27 cellular contexts compared by ENCODE assay signal in the genomic region with DNA sequence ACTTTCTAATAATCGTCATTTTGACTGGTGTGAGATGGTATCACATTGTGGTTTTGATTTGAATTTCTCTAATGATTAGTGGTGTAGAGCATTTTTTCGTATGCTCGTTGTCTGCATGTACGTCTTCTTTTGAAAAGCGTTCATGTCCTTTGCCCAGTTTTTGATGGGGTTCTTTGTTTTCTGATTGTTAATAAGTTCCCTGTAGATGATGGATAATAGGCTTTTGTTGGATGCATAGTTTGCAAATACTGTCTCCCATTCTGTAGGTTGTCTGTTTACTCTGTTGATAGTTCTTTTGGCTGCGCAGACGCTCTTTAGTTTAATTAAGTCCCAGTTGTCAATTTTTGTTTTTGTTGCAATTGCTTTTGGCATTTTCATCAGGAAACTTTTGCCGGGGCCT. TPM values are rescaled to one million over a fixed set of nuclear protein-coding genes. Genes with fewer than 3 reads are reported as not detected.
A peak's percentile ranks its signal among the peaks of the same experiment; 100 is the strongest.
DNase-seq lines count a peak whose midpoint lies in the region; ATAC-seq, FAIRE-seq and TF ChIP-seq lines count a peak whose summit lies in the region.
"Had no signal": no experiment of that assay in that cellular context is flagged by ENCODE, and none has a peak within 500 bp of the region (broad histone marks: within the 10 kb centered on the region; RNA-seq: fewer than 3 reads in every experiment).

No MANE protein-coding gene starts in this region.

- TF ChIP-seq EP300 in A549 (IDR thresholded peaks at IDR 0.05) (no peak), suprapubic skin (IDR thresholded peaks at IDR 0.05) (no peak)

- H3K9me3 ChIP-seq in A549 = peaks cover 20% of the 10 kb centered on the region
- no peaks in the 10 kb centered on the region for H3K9me3 ChIP-seq in suprapubic skin
- H3K9me3 ChIP-seq in thyroid gland = no peaks in the 10 kb centered on the region
- H3K9me3 ChIP-seq: MG63, SJSA1 had no signal

- TF ChIP-seq POLR2A in A549 (IDR thresholded peaks at IDR 0.05; ENCODE audit: low read length) = no peak
- no peak for TF ChIP-seq POLR2A in GM12892 (IDR thresholded peaks at IDR 0.05; ENCODE audit: low read depth, low read length)
- TF ChIP-seq POLR2A in suprapubic skin (IDR thresholded peaks at IDR 0.05) = no peak
- no peak for TF ChIP-seq POLR2A in thyroid gland (IDR thresholded peaks at IDR 0.05)

- DNase-seq in A549 (ENCODE audit: low read depth in 1 of 2, low spot score in 1 of 2) = no peak
- DNase-seq in GM12892 (ENCODE audit: insufficient read length) = no peak
- DNase-seq in frontal cortex (ENCODE audit: low spot score in 2 of 2) = no peak
- peak; percentile 29 for DNase-seq in putamen (ENCODE audit: low spot score)
- DNase-seq in suprapubic skin (ENCODE audit: low spot score in 2 of 2) = no peak
- DNase-seq in thyroid gland = no peak
- DNase-seq: AML-193; C1 segment of cervical spinal cord; Caco-2; CD4-positive, alpha-beta memory T cell; DMS79; EL; GDM1; GM23248; H7; IMR-90; KG1; MG63; NCI-H187 treated with DMSO at 0.1 percent for 48 hours; NCI-H446 treated with DMSO at 0.1 percent for 48 hours; NCI-H526; Right ventricle myocardium superior; RPMI8226 had no signal

- no peak overlapping the region for H3K4me3 ChIP-seq in A549
- H3K4me3 ChIP-seq in suprapubic skin = no peak overlapping the region
- no peak overlapping the region for H3K4me3 ChIP-seq in thyroid gland (replicated peaks in 1 of 3)
- H3K4me3 ChIP-seq: GM12878, GM23248, MG63, SJSA1 had no signal

- WGBS in A549 (ENCODE audit: missing lambda C conversion rate) = 64% methylated on average over 8 of the region's 8 CpGs
- WGBS in suprapubic skin = 86% methylated on average over 8 of the region's 8 CpGs
- 85% methylated on average over 8 of the region's 8 CpGs for WGBS in thyroid gland, 2 donors

- POLR2A ChIA-PET in A549 (lab: Yijun Ruan, JAX) = no interaction called here

- peak; percentile 73 for FAIRE-seq in A549 (lab: Jason Lieb, UNC)
- FAIRE-seq in GM12892 (lab: Jason Lieb, UNC) = peak; percentile 17
- FAIRE-seq in frontal cortex (lab: Jason Lieb, UNC) = peak; percentile 52
- FAIRE-seq: A204.1, GM12878 had no signal

- CTCF ChIA-PET in A549 (lab: Yijun Ruan, JAX) = interaction anchor here (2.2 kb wide), 1 partner anchor 35 kb away, joined by 10 read pairs; no protein-coding TSS in a partner anchor

- no peak for TF ChIP-seq RAD21 in A549 (conservative IDR thresholded peaks at IDR 0.05 in 1 of 2, IDR thresholded peaks at IDR 0.05 in 1 of 2)

- H3K36me3 ChIP-seq in suprapubic skin = no peaks in the 10 kb centered on the region
- H3K36me3 ChIP-seq in thyroid gland = no peaks in the 10 kb centered on the region
- H3K36me3 ChIP-seq: MG63, SJSA1 had no signal

- TF ChIP-seq CTCF in A549 (IDR thresholded peaks at IDR 0.05) = no peak
- TF ChIP-seq CTCF in suprapubic skin (IDR thresholded peaks at IDR 0.05) = no peak
- TF ChIP-seq CTCF in thyroid gland (IDR thresholded peaks at IDR 0.05) = no peak

- H3K27me3 ChIP-seq in suprapubic skin (peaks cover 12% of the 10 kb centered on the region), thyroid gland (no peaks in the 10 kb centered on the region)
- H3K27me3 ChIP-seq: MG63, SJSA1 had no signal

- H3K27ac ChIP-seq in A549 = no peak overlapping the region
- H3K27ac ChIP-seq in suprapubic skin = no peak overlapping the region
- H3K27ac ChIP-seq in thyroid gland = no peak overlapping the region
- H3K27ac ChIP-seq: GM23248, SJSA1 had no signal

- no peak for ATAC-seq in A549
- ATAC-seq in GM21367 (IDR thresholded peaks at IDR 0.05; ENCODE audit: unreplicated experiment) = no peak
- ATAC-seq: GM12878 had no signal

- H3K4me1 ChIP-seq in A549 (no peaks in the 10 kb centered on the region), suprapubic skin (no peaks in the 10 kb centered on the region), thyroid gland (no peaks in the 10 kb centered on the region)
- H3K4me1 ChIP-seq: Caco-2, SJSA1 had no signal

- intact Hi-C loops in thyroid gland (cut with DNase I) = no loop called here

- H3K4me2 ChIP-seq in A549 = no peak overlapping the region

TF ChIP-seq in A549, 52 proteins besides CTCF, POLR2A, EP300 and RAD21:
- no peak for TF ChIP-seq PHF8 (IDR thresholded peaks at IDR 0.05; ENCODE audit: borderline replicate concordance, low read depth)
- no peak for TF ChIP-seq CEBPB (IDR thresholded peaks at IDR 0.05)
- no peak for TF ChIP-seq EHMT2 (IDR thresholded peaks at IDR 0.05; ENCODE audit: low read depth)
- no peak for TF ChIP-seq NPAS2 (CRISPR knock-in tag; IDR thresholded peaks at IDR 0.05; ENCODE audit: borderline replicate concordance)
- TF ChIP-seq MAFK (IDR thresholded peaks at IDR 0.05; ENCODE audit: partially characterized antibody) = no peak
- TF ChIP-seq HMGXB4 (CRISPR knock-in tag; IDR thresholded peaks at IDR 0.05; ENCODE audit: borderline replicate concordance) = no peak

RNA-seq across cellular contexts. Expression of gene XRN2, which starts 32.3 kb away (rescaled TPM):
- polyA plus RNA-seq in A549 (2011; rRNA removed) = 151 and 192 TPM in 2 replicates
- 52.7 and 53.2 TPM in 2 replicates for polyA plus RNA-seq in A549 (2012; cell fraction: cytosol; rRNA removed)
- polyA plus RNA-seq in A549 (2012; cell fraction: nucleus; rRNA removed) = 43.1 and 56.8 TPM in 2 replicates
- 123 to 125 TPM (median 125 TPM) in 3 replicates for polyA plus RNA-seq in A549 (2017; fragmentation: RNase III; extraction: RNeasy Plus Mini Kit Qiagen cat#74134 plus additional on column Dnase treatment)
- polyA minus RNA-seq in A549 (2011; rRNA and poly(A)+ RNA removed) = 60.3 and 64.8 TPM in 2 replicates
- polyA plus RNA-seq in GM12892 (2012; ENCODE audit: missing spikeins) = 61.0 TPM
- total RNA-seq in frontal cortex = 96.2 TPM
- 10 to 100 TPM; 41.3 to 51.0 (median 46.4) TPM for total RNA-seq in suprapubic skin
- 10 to 100 TPM; 76.7 to 87.5 (median 80.1) TPM for total RNA-seq in thyroid gland
